In genomic region chr1:172449585-172450523, GRCh38 we compare ENCODE assay signal across 1 cellular context.
TF ChIP-seq lines count a peak whose summit lies in the region.

No MANE protein-coding gene starts in this region.

TF ChIP-seq in GM12878, 131 proteins besides CTCF, POLR2A, EP300 and RAD21 (continued from another document):
- TF ChIP-seq ZBTB33 (IDR thresholded peaks at IDR 0.05) (peak; percentile 97), WRNIP1 (IDR thresholded peaks at IDR 0.05; ENCODE audit: borderline replicate concordance, low read depth, low read length) (0 out of 2 replicates have a peak, but pooled peaks have one; percentile 30)
